8 cellular contexts compared by ENCODE assay signal in the genomic region with DNA sequence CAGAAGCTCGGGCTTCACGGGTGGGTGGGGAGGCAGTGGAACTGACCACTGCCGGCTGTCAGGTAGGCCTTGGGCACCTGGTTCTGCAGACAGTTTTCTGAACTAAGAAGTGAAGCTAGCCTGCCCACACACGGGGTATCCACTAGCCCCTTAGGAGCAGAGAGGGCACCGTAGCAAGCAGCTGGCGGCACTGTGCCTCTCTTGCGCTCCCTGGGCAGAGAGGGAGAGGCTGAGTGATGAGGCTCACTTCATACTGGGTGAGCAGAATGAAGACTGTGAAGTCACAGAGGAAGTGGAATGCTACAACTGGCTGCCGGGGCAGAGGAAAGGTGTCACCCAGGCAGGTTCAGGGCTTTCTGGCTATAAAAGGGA. TPM values are rescaled to one million over a fixed set of nuclear protein-coding genes. Genes with fewer than 3 reads are reported as not detected.
DNase-seq lines count a peak whose midpoint lies in the region; ATAC-seq and TF ChIP-seq lines count a peak whose summit lies in the region.

No MANE protein-coding gene starts in this region.

- peaks cover 0 to 5% of the 10 kb centered on the region in 2 experiments for H3K36me3 ChIP-seq in SK-N-SH (replicated peaks in 1 of 2; ENCODE audit: control insufficient read depth in 1 of 2, insufficient read depth in 2 of 2, low read length in 1 of 2)

- no peak for TF ChIP-seq EP300 in SK-N-SH (IDR thresholded peaks at IDR 0.05; ENCODE audit: borderline replicate concordance in 1 of 2, low read depth in 1 of 2, low read length in 1 of 2)

- H3K4me3 Mint-ChIP-seq in activated CD8-positive, alpha-beta T cell treated with anti-CD3 and anti-CD28 coated beads, Interleukin-2, amount 10 ng/mL, durations not matched to agents 7 days and 5 days: peak overlapping the region; percentile 86

- H3K27ac ChIP-seq in SK-N-SH (ENCODE audit: low read depth in 2 of 2, low read length in 1 of 2): no peak overlapping the region

- peaks cover 15% of the 10 kb centered on the region for H3F3A ChIP-seq in SK-N-SH (replicated peaks; ENCODE audit: insufficient read depth)

- CTCF ChIA-PET in SK-N-SH (lab: Yijun Ruan, JAX): interaction anchor here (0.9 kb wide), 1 partner anchor 83 kb away, joined by 3 read pairs; no protein-coding TSS in a partner anchor
- CTCF ChIA-PET in activated CD8-positive, alpha-beta T cell treated with anti-CD3 and anti-CD28 coated beads, Interleukin-2, amount 10 ng/mL, durations not matched to agents 7 days and 5 days (lab: Charles Lee): interaction anchor here (1.2 to 3.0 kb wide), 3 partner anchors 10 to 21 kb away, joined by 3 to 14 read pairs (median 3); a partner anchor contains a TSS

- in situ Hi-C loops in ACHN (cut with HindIII; ENCODE audit: low pct_ligation_motif_present, low pct_unique_long_range_greater_than_20kb, low sequenced_read_pairs): no loop called here

- H3K4me2 ChIP-seq in SK-N-SH: peak overlapping the region; percentile 86

- peak overlapping the region; percentile 91; the same call in 1 of the 2 replicates for H2AFZ ChIP-seq in SK-N-SH (ENCODE audit: low read depth)

- peaks cover 60% of the 10 kb centered on the region for H3K4me1 Mint-ChIP-seq in activated CD8-positive, alpha-beta T cell treated with anti-CD3 and anti-CD28 coated beads, Interleukin-2, amount 10 ng/mL, durations not matched to agents 7 days and 5 days (ENCODE audit: low read depth)

- POLR2A ChIA-PET in SK-N-SH (lab: Yijun Ruan, JAX): interaction anchor here (1.4 to 2.7 kb wide), 2 partner anchors 10 to 21 kb away, joined by 4 to 15 read pairs; a partner anchor contains a TSS
- POLR2A ChIA-PET in activated CD8-positive, alpha-beta T cell treated with anti-CD3 and anti-CD28 coated beads, Interleukin-2, amount 10 ng/mL, durations not matched to agents 7 days and 5 days (lab: Charles Lee): interaction anchor here (0.9 to 5.5 kb wide), 9 partner anchors 10 to 212 kb away, joined by 3 to 51 read pairs (median 4); a partner anchor contains a TSS

- H3K36me3 Mint-ChIP-seq in activated CD8-positive, alpha-beta T cell treated with anti-CD3 and anti-CD28 coated beads, Interleukin-2, amount 10 ng/mL, durations not matched to agents 7 days and 5 days (ENCODE audit: low read depth): peaks cover 48% of the 10 kb centered on the region

- H3K79me2 ChIP-seq in SK-N-SH (ENCODE audit: insufficient read depth): no peaks in the 10 kb centered on the region

- H3K27ac Mint-ChIP-seq in activated CD8-positive, alpha-beta T cell treated with anti-CD3 and anti-CD28 coated beads, Interleukin-2, amount 10 ng/mL, durations not matched to agents 7 days and 5 days: peak overlapping the region; percentile 83

- no peaks in the 10 kb centered on the region for H4K20me1 ChIP-seq in SK-N-SH (ENCODE audit: insufficient read depth)

- H3K9me3 Mint-ChIP-seq in activated CD8-positive, alpha-beta T cell treated with anti-CD3 and anti-CD28 coated beads, Interleukin-2, amount 10 ng/mL, durations not matched to agents 7 days and 5 days (ENCODE audit: insufficient read depth): no peaks in the 10 kb centered on the region

- H3K27me3 Mint-ChIP-seq in activated CD8-positive, alpha-beta T cell treated with anti-CD3 and anti-CD28 coated beads, Interleukin-2, amount 10 ng/mL, durations not matched to agents 7 days and 5 days (ENCODE audit: low read depth): no peaks in the 10 kb centered on the region

- WGBS in SK-N-SH (ENCODE audit: low lambda C conversion rate): 37% methylated on average over 4 of the region's 8 CpGs

- DNase-seq in SK-N-SH: peak; percentile 37
- peak; percentile 74 for DNase-seq in activated CD8-positive, alpha-beta T cell treated with anti-CD3 and anti-CD28 coated beads, Interleukin-2, amount 10 ng/mL, durations not matched to agents 7 days and 5 days
- DNase-seq in germinal center (ENCODE audit: low spot score): peak; percentile 43
- peak; percentile 38 for DNase-seq in stimulated activated CD4-positive, alpha-beta T cell treated with anti-CD3 and anti-CD28 coated beads, Interleukin-4, amount 100 ng/mL, for 24 hours
- DNase-seq in ACHN: no peak

- ATAC-seq in SK-N-SH treated with all-trans-retinoic acid at 6 μM for 48 hours (no peak), GM21717 (IDR thresholded peaks at IDR 0.05; ENCODE audit: unreplicated experiment) (no peak), HG03571 (IDR thresholded peaks at IDR 0.05; ENCODE audit: unreplicated experiment) (no peak)
- peak; percentile 54 for ATAC-seq in activated CD8-positive, alpha-beta T cell treated with anti-CD3 and anti-CD28 coated beads, Interleukin-2, amount 10 ng/mL, durations not matched to agents 7 days and 5 days

- H3K4me1 ChIP-seq in SK-N-SH (ENCODE audit: control insufficient read depth in 1 of 2, insufficient read depth in 2 of 2, low read depth in 1 of 2, low read length in 1 of 2): peaks cover 8 to 15% of the 10 kb centered on the region in 2 experiments; a peak in 1 of 4 replicates

- no peak for TF ChIP-seq CTCF in SK-N-SH (IDR thresholded peaks at IDR 0.05)

- H3K9me3 ChIP-seq in SK-N-SH: no peaks in the 10 kb centered on the region

- peak overlapping the region; percentile 61; the same call in 1 of the 2 replicates for H3K9ac ChIP-seq in SK-N-SH

- H3K9me2 ChIP-seq in SK-N-SH: no peaks in the 10 kb centered on the region

- H3K27me3 ChIP-seq in SK-N-SH (ENCODE audit: insufficient read depth): no peaks in the 10 kb centered on the region

- no peak for TF ChIP-seq RAD21 in SK-N-SH (IDR thresholded peaks at IDR 0.05; ENCODE audit: low read length)

- peak overlapping the region; percentile 60 to 62; a peak in 3 of 4 replicates for H3K4me3 ChIP-seq in SK-N-SH (ENCODE audit: low read depth in 2 of 2, low read length in 1 of 2)

TF ChIP-seq in SK-N-SH, 30 proteins besides CTCF, POLR2A, EP300 and RAD21:
- TF ChIP-seq, protein P1, sequence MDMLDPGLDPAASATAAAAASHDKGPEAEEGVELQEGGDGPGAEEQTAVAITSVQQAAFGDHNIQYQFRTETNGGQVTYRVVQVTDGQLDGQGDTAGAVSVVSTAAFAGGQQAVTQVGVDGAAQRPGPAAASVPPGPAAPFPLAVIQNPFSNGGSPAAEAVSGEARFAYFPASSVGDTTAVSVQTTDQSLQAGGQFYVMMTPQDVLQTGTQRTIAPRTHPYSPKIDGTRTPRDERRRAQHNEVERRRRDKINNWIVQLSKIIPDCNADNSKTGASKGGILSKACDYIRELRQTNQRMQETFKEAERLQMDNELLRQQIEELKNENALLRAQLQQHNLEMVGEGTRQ (IDR thresholded peaks at IDR 0.05; ENCODE audit: borderline replicate concordance, low read depth, low read length): no peak
- TF ChIP-seq FOXM1 (IDR thresholded peaks at IDR 0.05; ENCODE audit: low read depth) (no peak), RXRA (IDR thresholded peaks at IDR 0.05; ENCODE audit: borderline replicate concordance, low read depth) (no peak), TAF1 (IDR thresholded peaks at IDR 0.05; ENCODE audit: borderline replicate concordance, low read depth, low read length) (no peak)

TF ChIP-seq in SK-N-SH treated with all-trans-retinoic acid at 6 μM for 48 hours, 23 proteins besides CTCF, POLR2A, EP300 and RAD21 (continues in another document):
- TF ChIP-seq ARNTL (CRISPR knock-in tag; IDR thresholded peaks at IDR 0.05; ENCODE audit: borderline replicate concordance, low read depth): no peak
- TF ChIP-seq, protein P2, sequence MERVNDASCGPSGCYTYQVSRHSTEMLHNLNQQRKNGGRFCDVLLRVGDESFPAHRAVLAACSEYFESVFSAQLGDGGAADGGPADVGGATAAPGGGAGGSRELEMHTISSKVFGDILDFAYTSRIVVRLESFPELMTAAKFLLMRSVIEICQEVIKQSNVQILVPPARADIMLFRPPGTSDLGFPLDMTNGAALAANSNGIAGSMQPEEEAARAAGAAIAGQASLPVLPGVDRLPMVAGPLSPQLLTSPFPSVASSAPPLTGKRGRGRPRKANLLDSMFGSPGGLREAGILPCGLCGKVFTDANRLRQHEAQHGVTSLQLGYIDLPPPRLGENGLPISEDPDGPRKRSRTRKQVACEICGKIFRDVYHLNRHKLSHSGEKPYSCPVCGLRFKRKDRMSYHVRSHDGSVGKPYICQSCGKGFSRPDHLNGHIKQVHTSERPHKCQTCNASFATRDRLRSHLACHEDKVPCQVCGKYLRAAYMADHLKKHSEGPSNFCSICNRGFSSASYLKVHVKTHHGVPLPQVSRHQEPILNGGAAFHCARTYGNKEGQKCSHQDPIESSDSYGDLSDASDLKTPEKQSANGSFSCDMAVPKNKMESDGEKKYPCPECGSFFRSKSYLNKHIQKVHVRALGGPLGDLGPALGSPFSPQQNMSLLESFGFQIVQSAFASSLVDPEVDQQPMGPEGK (CRISPR knock-in tag; IDR thresholded peaks at IDR 0.05; ENCODE audit: borderline replicate concordance): no peak
- no peak for TF ChIP-seq ZC3H10 (CRISPR knock-in tag; IDR thresholded peaks at IDR 0.05)
- TF ChIP-seq TCF4 (CRISPR knock-in tag; IDR thresholded peaks at IDR 0.05; ENCODE audit: borderline replicate concordance): no peak
- TF ChIP-seq ZNF565 (CRISPR knock-in tag; conservative IDR thresholded peaks at IDR 0.05; ENCODE audit: low read depth): no peak
- TF ChIP-seq TOX (CRISPR knock-in tag; IDR thresholded peaks at IDR 0.05; ENCODE audit: borderline replicate concordance): no peak
- no peak for TF ChIP-seq RARB (CRISPR knock-in tag; IDR thresholded peaks at IDR 0.05)
- TF ChIP-seq ISL1 (CRISPR knock-in tag; IDR thresholded peaks at IDR 0.05): no peak
- no peak for TF ChIP-seq GLIS3 (CRISPR knock-in tag; IDR thresholded peaks at IDR 0.05)

RNA-seq across cellular contexts. Expression of a gene that starts 0.8 kb away (rescaled TPM):
- polyA plus RNA-seq in SK-N-SH (2012; rRNA removed): 4.3 and 5.0 TPM in 2 replicates
- polyA plus RNA-seq in SK-N-SH (2012; cell fraction: cytosol; rRNA removed): 5.0 and 6.1 TPM in 2 replicates
- 3.4 and 3.6 TPM in 2 replicates for polyA plus RNA-seq in SK-N-SH (2012; cell fraction: nucleus; rRNA removed)
- total RNA-seq in activated CD8-positive, alpha-beta T cell treated with anti-CD3 and anti-CD28 coated beads, Interleukin-2, amount 10 ng/mL, durations not matched to agents 7 days and 5 days: 10 to 100 TPM; 43.4 to 43.5 TPM

RNA-seq across cellular contexts. Expression of a gene that starts 9.7 kb away (rescaled TPM):
- polyA plus RNA-seq in SK-N-SH (2012; rRNA removed): 17.0 and 17.8 TPM in 2 replicates
- polyA plus RNA-seq in SK-N-SH (2012; cell fraction: cytosol; rRNA removed): 15.0 and 17.0 TPM in 2 replicates
- polyA plus RNA-seq in SK-N-SH (2012; cell fraction: nucleus; rRNA removed): 15.2 and 15.8 TPM in 2 replicates
- 100 to 1,000 TPM in 1 of 2 experiments, 10 to 100 TPM in 1; 87.3 to 101 TPM for total RNA-seq in activated CD8-positive, alpha-beta T cell treated with anti-CD3 and anti-CD28 coated beads, Interleukin-2, amount 10 ng/mL, durations not matched to agents 7 days and 5 days

RNA-seq across cellular contexts. Expression of a gene that starts 20.5 kb away (rescaled TPM):
- polyA plus RNA-seq in SK-N-SH (2012; rRNA removed): 165 and 177 TPM in 2 replicates
- 104 and 134 TPM in 2 replicates for polyA plus RNA-seq in SK-N-SH (2012; cell fraction: cytosol; rRNA removed)
- 437 and 481 TPM in 2 replicates for polyA plus RNA-seq in SK-N-SH (2012; cell fraction: nucleus; rRNA removed)
- total RNA-seq in activated CD8-positive, alpha-beta T cell treated with anti-CD3 and anti-CD28 coated beads, Interleukin-2, amount 10 ng/mL, durations not matched to agents 7 days and 5 days: 100 to 1,000 TPM; 177 to 181 TPM

RNA-seq across cellular contexts. Expression of a gene that starts 59.8 kb away (rescaled TPM):
- 120 and 158 TPM in 2 replicates for polyA plus RNA-seq in SK-N-SH (2012; rRNA removed)
- 85.4 and 125 TPM in 2 replicates for polyA plus RNA-seq in SK-N-SH (2012; cell fraction: cytosol; rRNA removed)
- polyA plus RNA-seq in SK-N-SH (2012; cell fraction: nucleus; rRNA removed): 188 and 242 TPM in 2 replicates
- 10 to 100 TPM; 64.9 to 65.9 TPM for total RNA-seq in activated CD8-positive, alpha-beta T cell treated with anti-CD3 and anti-CD28 coated beads, Interleukin-2, amount 10 ng/mL, durations not matched to agents 7 days and 5 days
